Comparison of ENCODE assay signal across 25 cellular contexts in genomic region chr2:41334159-41334558, GRCh38.
"Had no signal": no experiment of that assay in that cellular context is flagged by ENCODE, and none has a peak within 500 bp of the region (broad histone marks: within the 10 kb centered on the region; RNA-seq: fewer than 3 reads in every experiment).

No MANE protein-coding gene starts in this region.

- FAIRE-seq: colon, islet of Langerhans, keratinocyte had no signal

- H3K4me1 ChIP-seq: esophagus squamous epithelium, gastrocnemius medialis, left lung, lower lobe of right lung had no signal

- ATAC-seq: esophagus mucosa, gastrocnemius medialis, heart right ventricle, left cardiac atrium, left lung, left ventricle myocardium superior, lower lobe of right lung, mucosa of descending colon had no signal

- H3K9me3 ChIP-seq: esophagus squamous epithelium, gastrocnemius medialis, heart right ventricle, lower lobe of right lung had no signal

- H3K27me3 ChIP-seq: dorsolateral prefrontal cortex, esophagus squamous epithelium, gastrocnemius medialis, heart right ventricle, left lung had no signal

- H3K36me3 ChIP-seq: esophagus squamous epithelium, gastrocnemius medialis, heart right ventricle, left lung, lower lobe of right lung had no signal

- DNase-seq: dermis blood vessel endothelial cell; dorsolateral prefrontal cortex; effector CD4-positive, alpha-beta T cell; effector memory CD4-positive, alpha-beta T cell; erythroblast; esophagus squamous epithelium; foreskin fibroblast; gastrocnemius medialis; glutamatergic neuron; head of caudate nucleus; heart right ventricle; hippocampal formation; left cardiac atrium; left lung; left ventricle myocardium superior; lower lobe of right lung; mesenchymal stem cell; mucosa of descending colon; naive B cell had no signal

- H3K4me3 ChIP-seq: coronary artery, dorsolateral prefrontal cortex, esophagus squamous epithelium, gastrocnemius medialis, heart right ventricle, left lung, lower lobe of right lung, mucosa of descending colon had no signal

- H3K27ac ChIP-seq: coronary artery, dorsolateral prefrontal cortex, epithelial cell of prostate, esophagus squamous epithelium, gastrocnemius medialis, heart right ventricle, left lung, lower lobe of right lung had no signal
